8 cellular contexts compared by ENCODE assay signal in the genomic region with DNA sequence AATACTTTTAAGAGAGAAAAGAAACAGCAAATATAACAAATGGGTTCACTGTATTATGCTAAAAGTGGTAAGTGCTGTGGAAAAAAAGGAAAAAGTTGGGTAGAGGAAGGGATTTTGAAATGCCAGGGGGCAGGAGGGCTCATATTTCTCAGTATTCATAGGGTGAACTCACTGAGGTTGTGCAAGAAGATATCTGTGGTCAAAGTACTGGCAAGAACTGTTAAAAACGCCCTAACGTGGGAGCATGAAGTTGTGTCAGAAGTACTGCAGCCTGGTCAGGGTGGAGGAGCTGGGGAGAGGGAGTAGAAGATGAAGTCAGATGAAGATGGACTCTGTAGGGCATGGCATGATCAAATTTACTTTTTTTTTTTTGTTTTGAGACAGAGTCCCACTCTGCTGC. TPM values are rescaled to one million over a fixed set of nuclear protein-coding genes. Genes with fewer than 3 reads are reported as not detected.
DNase-seq lines count a peak whose midpoint lies in the region; ATAC-seq and TF ChIP-seq lines count a peak whose summit lies in the region.

No MANE protein-coding gene starts in this region.

- TF ChIP-seq POLR2A in NB4 (IDR thresholded peaks at IDR 0.05; ENCODE audit: extremely low read depth, insufficient read length), result peak; percentile 41

- DNase-seq in AML-193 (lab: John Stamatoyannopoulos, UW) (peak; percentile 95 to 98), NB4 (ENCODE audit: low read depth) (peak; percentile 96), cardiac fibroblast (ENCODE audit: low read depth in 2 of 2) (peak; percentile 96 to 98), mucosa of descending colon (no peak), medulla oblongata (ENCODE audit: extremely low spot score) (no peak), T-helper 1 cell (no peak), Karpas-422 (no peak)
- no peak for DNase-seq in stimulated activated CD4-positive, alpha-beta T cell treated with anti-CD3 and anti-CD28 coated beads, Interleukin-15, amount 100 ng/mL, for 24 hours

- intact Hi-C loops in mucosa of descending colon (cut with DNase I, micrococcal nuclease), result no loop called here

- peak; percentile 18 for ATAC-seq in mucosa of descending colon

- H3K4me2 ChIP-seq in Karpas-422 (ENCODE audit: low read depth, low read length, poor library complexity, severe bottlenecking), result no peak overlapping the region

- no peak overlapping the region for H3K27ac ChIP-seq in Karpas-422 (ENCODE audit: low read length)

- H3K9me2 ChIP-seq in Karpas-422 (replicated peaks; ENCODE audit: insufficient read depth, low read length), result no peaks in the 10 kb centered on the region

- H3K79me2 ChIP-seq in Karpas-422 (ENCODE audit: low read length), result no peaks in the 10 kb centered on the region

- no peak overlapping the region for H3K9ac ChIP-seq in Karpas-422 (ENCODE audit: low read length)

- H4K20me1 ChIP-seq in Karpas-422 (ENCODE audit: insufficient read depth, low read depth, low read length), result no peaks in the 10 kb centered on the region

- H3K9me3 ChIP-seq in mucosa of descending colon, result no peaks in the 10 kb centered on the region
- no peaks in the 10 kb centered on the region for H3K9me3 ChIP-seq in Karpas-422 (ENCODE audit: low read length)

- H3K36me3 ChIP-seq in mucosa of descending colon (ENCODE audit: low read depth) (no peaks in the 10 kb centered on the region), Karpas-422 (ENCODE audit: insufficient read depth, low read length) (no peaks in the 10 kb centered on the region)

- TF ChIP-seq CTCF in NB4 (IDR thresholded peaks at IDR 0.05; ENCODE audit: low read depth, low read length) (no peak), cardiac fibroblast (IDR thresholded peaks at IDR 0.05; ENCODE audit: low read depth, low read length) (no peak), mucosa of descending colon (IDR thresholded peaks at IDR 0.05) (no peak)

- H2AFZ ChIP-seq in Karpas-422 (ENCODE audit: low read length), result no peak overlapping the region

- H3K27me3 ChIP-seq in Karpas-422 (ENCODE audit: low read length), result no peaks in the 10 kb centered on the region

- H3K4me3 ChIP-seq in NB4 (ENCODE audit: low read depth, low read length) (peak overlapping the region; percentile 49), cardiac fibroblast (replicated peaks in 1 of 2; ENCODE audit: low read depth in 2 of 2, low read length in 2 of 2) (no peak overlapping the region), mucosa of descending colon (no peak overlapping the region), Karpas-422 (ENCODE audit: low read length) (no peak overlapping the region)

- no peaks in the 10 kb centered on the region for H3K4me1 ChIP-seq in mucosa of descending colon (ENCODE audit: low read depth)
- H3K4me1 ChIP-seq in Karpas-422 (ENCODE audit: low read length), result no peaks in the 10 kb centered on the region

RNA-seq across cellular contexts. Expression of a gene that starts 31.2 kb away (rescaled TPM):
- total RNA-seq in mucosa of descending colon, result 1 to 10 TPM in 1 of 3 donors, under 1 TPM in 2; 0.35 to 7.2 (median 0.41) TPM
- total RNA-seq in Karpas-422 (2014; rRNA removed; shearing (Covaris generic); ENCODE audit: low replicate concordance), result not detected in 2 replicates

Comparison
In these comparisons a context has a peak if more than half of its experiments do, and no peak if none do; other contexts are left out.
1. DNase-seq: peak in AML-193 (2 of 2), NB4 (single experiment) and cardiac fibroblast (2 of 2); none in mucosa of descending colon (0 of 3), stimulated activated CD4-positive, alpha-beta T cell treated with anti-CD3 and anti-CD28 coated beads, Interleukin-15, amount 100 ng/mL, for 24 hours (single experiment), medulla oblongata (single experiment), T-helper 1 cell (0 of 5) and Karpas-422 (single experiment).